Comparison of ENCODE assay signal across 18 cellular contexts in the genomic region with DNA sequence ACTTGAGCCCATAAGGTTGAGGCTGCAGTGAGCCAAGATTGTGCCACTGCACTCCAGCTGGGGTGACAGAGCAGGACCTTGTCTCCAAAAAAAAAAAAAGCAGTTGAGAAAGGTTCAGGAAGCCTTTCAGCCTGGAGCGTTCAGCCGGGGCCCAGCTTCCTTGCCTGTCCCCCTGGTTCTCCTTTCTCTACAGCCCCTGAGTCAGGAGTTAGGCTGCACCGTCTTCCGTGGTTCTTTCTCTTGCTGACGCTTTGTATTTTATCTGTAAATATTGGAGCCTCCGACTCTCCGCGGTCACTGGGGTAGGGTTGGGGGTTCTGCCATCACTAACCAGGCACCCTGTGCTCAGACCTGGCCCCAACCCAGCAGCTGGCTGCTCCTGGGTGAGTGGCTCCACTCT. TPM values are rescaled to one million over a fixed set of nuclear protein-coding genes. Genes with fewer than 3 reads are reported as not detected.
A peak's percentile ranks its signal among the peaks of the same experiment; 100 is the strongest.
DNase-seq lines count a peak whose midpoint lies in the region; ATAC-seq and TF ChIP-seq lines count a peak whose summit lies in the region.
"Had no signal": no experiment of that assay in that cellular context is flagged by ENCODE, and none has a peak within 500 bp of the region (broad histone marks: within the 10 kb centered on the region; RNA-seq: fewer than 3 reads in every experiment).

No MANE protein-coding gene starts in this region.

- H3K4me3 Mint-ChIP-seq in activated naive CD8-positive, alpha-beta T cell treated with anti-CD3 and anti-CD28 coated beads for 36 hours, result no peak overlapping the region
- H3K4me3 Mint-ChIP-seq: CD8-positive, alpha-beta T cell; HFFc6; IgD-negative memory B cell had no signal

- peaks cover 0 to 30% (median 13%) of the 10 kb centered on the region in 11 experiments; a peak in 15 of 22 replicates for H3K9me3 ChIP-seq in BLaER1 treated with 17β-estradiol and CSF1 and Interleukin-3, amounts not matched to agents 10 nM and 100 nM (replicated peaks in 1 of 11)
- no peaks in the 10 kb centered on the region for H3K9me3 ChIP-seq in testis

- H3K9ac ChIP-seq in BLaER1 treated with 17β-estradiol and CSF1 and Interleukin-3, amounts not matched to agents 10 nM and 100 nM, result peak overlapping the region in 6 of 11 experiments; percentile 33 to 67 (median 41); a peak in 8 of 22 replicates

- peaks cover 41 to 73% (median 59%) of the 10 kb centered on the region in 10 experiments for H3K4me1 ChIP-seq in BLaER1 treated with 17β-estradiol and CSF1 and Interleukin-3, amounts not matched to agents 10 nM and 100 nM
- no peaks in the 10 kb centered on the region for H3K4me1 ChIP-seq in testis

- DNase-seq in NOMO-1 (lab: John Stamatoyannopoulos, UW; ENCODE audit: unreplicated experiment in 2 of 2) (peak; percentile 38 to 56), dorsolateral prefrontal cortex (no peak), medulla oblongata (ENCODE audit: extremely low spot score) (peak; percentile 35), testis (no peak), RKO (ENCODE audit: low spot score) (no peak)
- no peak for DNase-seq in activated naive CD8-positive, alpha-beta T cell treated with anti-CD3 and anti-CD28 coated beads for 36 hours
- DNase-seq: CD8-positive, alpha-beta T cell; DMS79; HFFc6; Kasumi-1; MM.1S; NCI-H1105; NCI-H1694; NCI-H510A treated with DMSO at 0.1 percent for 48 hours; RPMI8226 had no signal

- ATAC-seq in HG03039 (IDR thresholded peaks at IDR 0.05; ENCODE audit: unreplicated experiment), result no peak
- ATAC-seq: CD8-positive, alpha-beta T cell had no signal

- intact Hi-C loops in dorsolateral prefrontal cortex (cut with DNase I), result no loop called here
- intact Hi-C loops in testis (cut with DNase I; ENCODE audit: low total_unique reads), result no loop called here

- peaks cover 40% of the 10 kb centered on the region for H3K4me1 Mint-ChIP-seq in activated naive CD8-positive, alpha-beta T cell treated with anti-CD3 and anti-CD28 coated beads for 36 hours

- peaks cover 47% of the 10 kb centered on the region for H3K36me3 Mint-ChIP-seq in activated naive CD8-positive, alpha-beta T cell treated with anti-CD3 and anti-CD28 coated beads for 36 hours

- peaks cover 23 to 60% (median 48%) of the 10 kb centered on the region in 11 experiments; a peak in 20 of 22 replicates for H4K20me1 ChIP-seq in BLaER1 treated with 17β-estradiol and CSF1 and Interleukin-3, amounts not matched to agents 10 nM and 100 nM

- no peaks in the 10 kb centered on the region for H3K27me3 ChIP-seq in BLaER1 treated with 17β-estradiol and CSF1 and Interleukin-3, amounts not matched to agents 10 nM and 100 nM
- no peaks in the 10 kb centered on the region for H3K27me3 ChIP-seq in dorsolateral prefrontal cortex
- no peaks in the 10 kb centered on the region for H3K27me3 ChIP-seq in testis

- peaks cover 7% of the 10 kb centered on the region for H3K9me3 Mint-ChIP-seq in activated naive CD8-positive, alpha-beta T cell treated with anti-CD3 and anti-CD28 coated beads for 36 hours
- H3K9me3 Mint-ChIP-seq: CD8-positive, alpha-beta T cell; IgD-negative memory B cell had no signal

- no peak for TF ChIP-seq POLR2A in testis (IDR thresholded peaks at IDR 0.05)

- peak overlapping the region in 8 of 11 experiments; percentile 22 to 61 (median 51); a peak in 13 of 22 replicates for H3K27ac ChIP-seq in BLaER1 treated with 17β-estradiol and CSF1 and Interleukin-3, amounts not matched to agents 10 nM and 100 nM
- peak overlapping the region in 30 of 59 donors; percentile 2 to 70 (median 30) for H3K27ac ChIP-seq in dorsolateral prefrontal cortex
- no peak overlapping the region for H3K27ac ChIP-seq in testis

- no peak overlapping the region for H3K27ac Mint-ChIP-seq in activated naive CD8-positive, alpha-beta T cell treated with anti-CD3 and anti-CD28 coated beads for 36 hours
- H3K27ac Mint-ChIP-seq: CD8-positive, alpha-beta T cell; HFFc6 had no signal

- H3K36me3 ChIP-seq in BLaER1 treated with 17β-estradiol and CSF1 and Interleukin-3, amounts not matched to agents 10 nM and 100 nM, result peaks cover 71 to 90% (median 85%) of the 10 kb centered on the region in 11 experiments
- no peaks in the 10 kb centered on the region for H3K36me3 ChIP-seq in testis (ENCODE audit: low read depth, missing control alignments)

- 85 to 95% methylated on average over 8 of the region's 8 CpGs for WGBS in testis, 2 donors

- H3K4me3 ChIP-seq in BLaER1 treated with 17β-estradiol and CSF1 and Interleukin-3, amounts not matched to agents 10 nM and 100 nM, result no peak overlapping the region
- H3K4me3 ChIP-seq in dorsolateral prefrontal cortex, result no peak overlapping the region
- no peak overlapping the region for H3K4me3 ChIP-seq in testis

- peak overlapping the region in 10 of 11 experiments; percentile 10 to 72 (median 44); a peak in 15 of 22 replicates for H3K4me2 ChIP-seq in BLaER1 treated with 17β-estradiol and CSF1 and Interleukin-3, amounts not matched to agents 10 nM and 100 nM

- no peaks in the 10 kb centered on the region for H3K27me3 Mint-ChIP-seq in activated naive CD8-positive, alpha-beta T cell treated with anti-CD3 and anti-CD28 coated beads for 36 hours
- H3K27me3 Mint-ChIP-seq: IgD-negative memory B cell had no signal

- TF ChIP-seq CTCF in dorsolateral prefrontal cortex (IDR thresholded peaks at IDR 0.05 in 54 of 56, conservative IDR thresholded peaks at IDR 0.05 in 2 of 56; ENCODE audit: low read depth in 1 of 56, partially characterized antibody in 56 of 56), result no peak
- TF ChIP-seq CTCF in testis (IDR thresholded peaks at IDR 0.05), result no peak

RNA-seq across cellular contexts. Expression of a gene that starts 13.8 kb away (rescaled TPM):
- total RNA-seq in dorsolateral prefrontal cortex (10 to 100 TPM; 11.7 to 47.4 (median 23.2) TPM), testis (10 to 100 TPM; 71.5 to 94.6 TPM)
- polyA plus RNA-seq in testis (ENCODE audit: insufficient read depth, low read depth, low replicate concordance), result 35.8 TPM
- total RNA-seq in activated naive CD8-positive, alpha-beta T cell treated with anti-CD3 and anti-CD28 coated beads for 36 hours, result 10 to 100 TPM; 13.2 to 14.1 TPM

RNA-seq across cellular contexts. Expression of a gene that starts 43.6 kb away (rescaled TPM):
- total RNA-seq in dorsolateral prefrontal cortex, result 10 to 100 TPM; 49.4 to 93.0 (median 72.8) TPM
- 100 to 1,000 TPM in 1 of 2 donors, 10 to 100 TPM in 1; 94.2 to 129 TPM for total RNA-seq in testis
- 71.2 TPM for polyA plus RNA-seq in testis (ENCODE audit: insufficient read depth, low read depth, low replicate concordance)
- 10 to 100 TPM; 51.3 to 53.2 TPM for total RNA-seq in activated naive CD8-positive, alpha-beta T cell treated with anti-CD3 and anti-CD28 coated beads for 36 hours

Comparison
In these comparisons a context has a peak if more than half of its experiments do, and no peak if none do; other contexts are left out.
1. H3K27ac ChIP-seq: peak in BLaER1 treated with 17β-estradiol and CSF1 and Interleukin-3, amounts not matched to agents 10 nM and 100 nM (8 of 11) and dorsolateral prefrontal cortex (30 of 59); none in testis (0 of 2).
2. DNase-seq: peak in NOMO-1 (2 of 2) and medulla oblongata (single experiment); none in dorsolateral prefrontal cortex (0 of 10), testis (single experiment), activated naive CD8-positive, alpha-beta T cell treated with anti-CD3 and anti-CD28 coated beads for 36 hours (single experiment) and RKO (single experiment).